Comparison of ENCODE assay signal across 17 cellular contexts in the genomic region with DNA sequence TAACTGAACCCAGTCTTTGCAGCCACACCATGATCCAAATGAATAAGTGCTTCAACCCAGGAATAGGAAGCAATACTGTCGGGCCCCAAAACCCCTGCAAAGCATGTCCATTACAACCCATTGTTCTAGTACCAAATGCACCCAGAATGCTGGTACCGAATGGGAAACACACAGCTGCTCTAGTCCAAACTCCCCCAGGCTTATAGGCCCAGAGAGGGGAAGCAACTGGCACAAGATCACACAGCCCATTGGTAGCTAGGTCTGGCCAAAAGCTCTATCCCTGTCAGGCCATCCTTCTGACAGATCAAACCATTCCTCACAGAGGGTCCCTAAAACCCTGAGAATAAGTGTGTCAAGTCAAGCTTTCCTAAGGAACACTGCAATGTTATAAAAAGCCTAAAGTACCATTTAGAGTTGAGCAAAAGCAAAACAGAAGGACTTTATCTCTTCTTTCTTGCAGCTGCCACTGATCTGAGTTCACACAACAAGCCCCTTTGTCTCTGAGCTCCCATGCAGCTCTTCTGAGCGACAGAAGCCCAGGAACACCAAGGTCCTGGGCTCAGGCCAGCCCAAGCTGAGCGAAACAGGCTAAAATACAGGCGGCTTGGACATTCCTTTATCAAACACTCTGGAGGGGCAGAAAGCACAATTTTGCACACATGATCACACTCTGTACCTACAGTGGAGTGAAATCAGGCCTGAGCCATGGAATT.
DNase-seq lines count a peak whose midpoint lies in the region; ATAC-seq and TF ChIP-seq lines count a peak whose summit lies in the region.
"Had no signal": no experiment of that assay in that cellular context is flagged by ENCODE, and none has a peak within 500 bp of the region (broad histone marks: within the 10 kb centered on the region; RNA-seq: fewer than 3 reads in every experiment).

No MANE protein-coding gene starts in this region.

- H3F3A ChIP-seq in smooth muscle cell (ENCODE audit: low read depth): no peaks in the 10 kb centered on the region

- peaks cover 81% of the 10 kb centered on the region for H3K4me1 ChIP-seq in CD4-positive, CD25-positive, alpha-beta regulatory T cell (ENCODE audit: control insufficient read depth, insufficient read depth, low read length, poor library complexity, severe bottlenecking)
- H3K4me1 ChIP-seq in smooth muscle cell (ENCODE audit: low read depth): peaks cover 6% of the 10 kb centered on the region

- intact Hi-C loops in left cardiac atrium (cut with DNase I): no loop called here

- H3K36me3 Mint-ChIP-seq in CD4-positive, CD25-positive, alpha-beta regulatory T cell: peaks cover 5% of the 10 kb centered on the region

- peak overlapping the region in 2 of 4 donors; percentile 9 to 16 for H3K4me3 Mint-ChIP-seq in CD4-positive, CD25-positive, alpha-beta regulatory T cell

- H3K27ac ChIP-seq in CD4-positive, CD25-positive, alpha-beta regulatory T cell (ENCODE audit: insufficient read depth, low read length, poor library complexity, severe bottlenecking): peak overlapping the region; percentile 70
- peak overlapping the region; percentile 98 for H3K27ac ChIP-seq in angular gyrus (ENCODE audit: low read depth, low read length)
- no peak overlapping the region for H3K27ac ChIP-seq in smooth muscle cell (ENCODE audit: low read depth)
- H3K27ac ChIP-seq: suprapubic skin, WERI-Rb-1 had no signal

- peaks cover 0 to 1% (median 0%) of the 10 kb centered on the region in 7 donors for H3K9me3 Mint-ChIP-seq in CD4-positive, CD25-positive, alpha-beta regulatory T cell

- H3K79me2 ChIP-seq in smooth muscle cell (ENCODE audit: low read depth): no peaks in the 10 kb centered on the region

- TF ChIP-seq CTCF in omental fat pad (IDR thresholded peaks at IDR 0.05) (no peak), smooth muscle cell (IDR thresholded peaks at IDR 0.05; ENCODE audit: borderline replicate concordance, insufficient read depth, poor library complexity, severe bottlenecking) (no peak)

- no peak overlapping the region for H3K4me3 ChIP-seq in CD4-positive, CD25-positive, alpha-beta regulatory T cell (ENCODE audit: low read depth, low read length)
- H3K4me3 ChIP-seq in H7 (ENCODE audit: insufficient read depth, low read depth, low read length) (no peak overlapping the region), smooth muscle cell (no peak overlapping the region)
- H3K4me3 ChIP-seq: suprapubic skin had no signal

- no peak for DNase-seq in CD4-positive, CD25-positive, alpha-beta regulatory T cell
- DNase-seq in left cardiac atrium: peak; percentile 30
- no peak for DNase-seq in omental fat pad (ENCODE audit: low spot score)
- DNase-seq in NCI-H1105 (lab: John Stamatoyannopoulos, UW): no peak
- no peak for DNase-seq in H7
- no peak for DNase-seq in smooth muscle cell (lab: John Stamatoyannopoulos, UW; ENCODE audit: unreplicated experiment)
- DNase-seq: activated gamma-delta T cell; Caco-2; effector CD8-positive, alpha-beta T cell; GOT3; NCI-H2029 treated with DMSO at 0.1 percent for 48 hours; NCI-H526 treated with DMSO at 0.1 percent for 48 hours had no signal

- H4K20me1 ChIP-seq in smooth muscle cell (ENCODE audit: low read depth): no peaks in the 10 kb centered on the region

- no peak overlapping the region for H3K9ac ChIP-seq in smooth muscle cell (ENCODE audit: low read depth)

- no peaks in the 10 kb centered on the region for H3K9me3 ChIP-seq in CD4-positive, CD25-positive, alpha-beta regulatory T cell (ENCODE audit: control insufficient read depth in 2 of 2, low read length in 2 of 2)
- H3K9me3 ChIP-seq in smooth muscle cell (replicated peaks; ENCODE audit: low read depth): no peaks in the 10 kb centered on the region
- H3K9me3 ChIP-seq: Caco-2, suprapubic skin had no signal

- ATAC-seq in CD4-positive, CD25-positive, alpha-beta regulatory T cell (ENCODE audit: low read depth in 2 of 2): no peak
- peak in 1 of 2 donors; percentile 68 for ATAC-seq in left cardiac atrium
- peak; percentile 12 for ATAC-seq in omental fat pad (ENCODE audit: low FRiP score)
- no peak for ATAC-seq in GM21786 (IDR thresholded peaks at IDR 0.05; ENCODE audit: unreplicated experiment)
- ATAC-seq: Panc1 had no signal

- H3K4me2 ChIP-seq in smooth muscle cell: no peak overlapping the region

- no peaks in the 10 kb centered on the region for H3K36me3 ChIP-seq in CD4-positive, CD25-positive, alpha-beta regulatory T cell (ENCODE audit: control insufficient read depth, insufficient read depth, low read length)
- H3K36me3 ChIP-seq in H7 (replicated peaks; ENCODE audit: control insufficient read depth, insufficient read depth, low read length) (no peaks in the 10 kb centered on the region), smooth muscle cell (ENCODE audit: low read depth) (no peaks in the 10 kb centered on the region)
- H3K36me3 ChIP-seq: suprapubic skin, WERI-Rb-1 had no signal

- H2AFZ ChIP-seq in smooth muscle cell (ENCODE audit: low read depth): no peak overlapping the region

- no peaks in the 10 kb centered on the region for H3K27me3 Mint-ChIP-seq in CD4-positive, CD25-positive, alpha-beta regulatory T cell

- WGBS in smooth muscle cell (ENCODE audit: low lambda C conversion rate): 90% methylated on average over 5 of the region's 5 CpGs

- H3K27ac Mint-ChIP-seq in CD4-positive, CD25-positive, alpha-beta regulatory T cell: peak overlapping the region; percentile 48 to 90 (median 78)

- no peaks in the 10 kb centered on the region for H3K27me3 ChIP-seq in CD4-positive, CD25-positive, alpha-beta regulatory T cell (ENCODE audit: control insufficient read depth, insufficient read depth, low read length)
- H3K27me3 ChIP-seq in H7 (ENCODE audit: control insufficient read depth, insufficient read depth, low read length) (no peaks in the 10 kb centered on the region), smooth muscle cell (ENCODE audit: low read depth) (no peaks in the 10 kb centered on the region)
- H3K27me3 ChIP-seq: suprapubic skin had no signal

- peaks cover 59 to 98% (median 86%) of the 10 kb centered on the region in 4 donors for H3K4me1 Mint-ChIP-seq in CD4-positive, CD25-positive, alpha-beta regulatory T cell
